ENCODE assay signal across 8 cellular contexts in the genomic region with DNA sequence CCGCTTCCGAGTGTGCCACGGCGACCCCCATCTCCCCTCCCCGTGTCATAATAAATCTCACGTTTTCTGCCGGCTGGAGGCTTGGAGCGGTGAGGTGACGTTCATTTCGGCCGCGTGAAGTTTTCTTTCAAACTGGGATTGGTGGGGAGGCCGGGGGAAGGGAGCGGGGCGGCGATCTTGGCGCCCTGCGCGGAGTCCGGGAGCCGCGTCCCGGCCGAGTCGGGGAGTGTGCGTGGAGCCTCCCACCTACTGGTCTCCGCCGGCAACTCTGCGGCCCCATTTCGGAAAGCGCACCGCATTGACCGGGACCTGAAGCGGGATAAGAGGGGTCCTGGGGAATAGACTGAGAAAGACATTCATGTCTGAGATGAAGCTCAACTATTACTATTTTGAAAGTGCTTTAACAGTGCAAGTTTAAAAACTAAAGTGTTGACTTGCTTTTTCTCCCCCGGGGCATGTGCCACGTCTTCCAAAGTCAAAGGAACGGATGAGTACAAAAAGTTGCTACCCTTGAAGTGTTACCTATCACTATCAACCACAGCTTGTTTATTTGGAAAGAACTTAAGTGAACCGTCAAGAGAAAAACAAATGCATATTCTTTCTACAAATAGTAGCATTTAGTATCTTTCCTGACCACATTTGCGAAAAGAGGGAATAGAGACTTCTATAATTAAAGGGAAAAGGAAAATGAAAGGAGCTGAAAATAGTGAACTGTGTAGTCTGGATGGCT. TPM values are rescaled to one million over a fixed set of nuclear protein-coding genes. Genes with fewer than 3 reads are reported as not detected.
DNase-seq lines count a peak whose midpoint lies in the region; ATAC-seq and TF ChIP-seq lines count a peak whose summit lies in the region.

No MANE protein-coding gene starts in this region.

- peaks cover 48% of the 10 kb centered on the region for H3K27me3 Mint-ChIP-seq in activated naive CD4-positive, alpha-beta T cell treated with anti-CD3 and anti-CD28 coated beads, Interleukin-2, amount 50 U/mL, for 24 hours

- H3K36me3 ChIP-seq in neuronal stem cell (replicated peaks in 1 of 2; ENCODE audit: control insufficient read depth in 2 of 2, insufficient read depth in 2 of 2, low read length in 2 of 2) (peaks cover 0 to 5% of the 10 kb centered on the region in 2 donors), aorta (ENCODE audit: control insufficient read depth in 1 of 2, insufficient read depth in 2 of 2, low read length in 1 of 2) (no peaks in the 10 kb centered on the region)

- no peak overlapping the region for H2BK12ac ChIP-seq in neuronal stem cell (ENCODE audit: low read length)

- H3K14ac ChIP-seq in neuronal stem cell (ENCODE audit: low read length): no peak overlapping the region

- H2BK120ac ChIP-seq in neuronal stem cell (ENCODE audit: low read depth, low read length): no peak overlapping the region

- H4K8ac ChIP-seq in neuronal stem cell (ENCODE audit: low read depth, low read length): no peak overlapping the region

- H3K9me3 ChIP-seq in neuronal stem cell (replicated peaks in 1 of 2; ENCODE audit: control insufficient read depth in 2 of 2, insufficient read depth in 1 of 2, low read depth in 1 of 2, low read length in 2 of 2): no peaks in the 10 kb centered on the region
- no peaks in the 10 kb centered on the region for H3K9me3 ChIP-seq in aorta (ENCODE audit: control insufficient read depth, low read length)

- H2BK15ac ChIP-seq in neuronal stem cell (ENCODE audit: low read length): no peak overlapping the region

- H3K27ac ChIP-seq in neuronal stem cell (replicated peaks; ENCODE audit: low read length): peak overlapping the region; percentile 86
- peak overlapping the region; percentile 0 to 51 for H3K27ac ChIP-seq in aorta (ENCODE audit: low read depth in 1 of 2, low read length in 2 of 2)

- H3K4me3 Mint-ChIP-seq in activated naive CD4-positive, alpha-beta T cell treated with anti-CD3 and anti-CD28 coated beads, Interleukin-2, amount 50 U/mL, for 24 hours: peak overlapping the region; percentile 80

- peak overlapping the region; percentile 35 for H3K27ac Mint-ChIP-seq in activated naive CD4-positive, alpha-beta T cell treated with anti-CD3 and anti-CD28 coated beads, Interleukin-2, amount 50 U/mL, for 24 hours

- no peaks in the 10 kb centered on the region for H3K36me3 Mint-ChIP-seq in activated naive CD4-positive, alpha-beta T cell treated with anti-CD3 and anti-CD28 coated beads, Interleukin-2, amount 50 U/mL, for 24 hours

- H3K9me3 Mint-ChIP-seq in activated naive CD4-positive, alpha-beta T cell treated with anti-CD3 and anti-CD28 coated beads, Interleukin-2, amount 50 U/mL, for 24 hours: no peaks in the 10 kb centered on the region

- peak overlapping the region; percentile 19 for H3K4ac ChIP-seq in neuronal stem cell (ENCODE audit: low read length)

- no peaks in the 10 kb centered on the region for H3K79me1 ChIP-seq in neuronal stem cell (ENCODE audit: low read depth, low read length)

- H3K4me1 ChIP-seq in neuronal stem cell (ENCODE audit: control insufficient read depth in 2 of 2, insufficient read depth in 1 of 2, low read depth in 1 of 2, low read length in 2 of 2) (peaks cover 2 to 4% of the 10 kb centered on the region in 2 donors), aorta (ENCODE audit: control insufficient read depth in 1 of 2, insufficient read depth in 2 of 2, low read length in 2 of 2) (peaks cover 0 to 3% of the 10 kb centered on the region in 2 donors)

- DNase-seq in AG09319 (ENCODE audit: extremely low read depth, low read depth): peak; percentile 45
- DNase-seq in GM13977 (ENCODE audit: low spot score): no peak
- peak; percentile 76 for DNase-seq in NCI-H2227 treated with DMSO at 0.1 percent for 48 hours (lab: John Stamatoyannopoulos, UW)
- peak; percentile 75 for DNase-seq in globus pallidus (ENCODE audit: low spot score)
- peak; percentile 66 for DNase-seq in neuronal stem cell (ENCODE audit: low spot score)
- DNase-seq in aorta: peak; percentile 81 to 92

- no peak overlapping the region for H4K91ac ChIP-seq in neuronal stem cell (ENCODE audit: low read depth, low read length, poor library complexity)

- peak overlapping the region; percentile 90 for H3K18ac ChIP-seq in neuronal stem cell (ENCODE audit: low read length)

- no peak overlapping the region for H2AK5ac ChIP-seq in neuronal stem cell (ENCODE audit: low read depth, low read length)

- no CpG with 5 or more reads among the region's 39 CpGs for WGBS in neuronal stem cell (ENCODE audit: extremely low coverage in 2 of 2, insufficient read length in 2 of 2, insufficient replicate concordance in 1 of 2), 2 donors
- WGBS in aorta, 2 donors: 0 to 1% methylated on average over 39 of the region's 39 CpGs

- H3K23ac ChIP-seq in neuronal stem cell (ENCODE audit: low read depth, low read length, poor library complexity): no peak overlapping the region

- no peaks in the 10 kb centered on the region for H3K27me3 ChIP-seq in neuronal stem cell (ENCODE audit: control insufficient read depth in 3 of 3, insufficient read depth in 3 of 3, low read depth in 1 of 3, low read length in 3 of 3)
- H3K27me3 ChIP-seq in aorta (ENCODE audit: control insufficient read depth in 1 of 2, insufficient read depth in 2 of 2, low read length in 1 of 2): no peaks in the 10 kb centered on the region

- H3K4me1 Mint-ChIP-seq in activated naive CD4-positive, alpha-beta T cell treated with anti-CD3 and anti-CD28 coated beads, Interleukin-2, amount 50 U/mL, for 24 hours: peaks cover 26% of the 10 kb centered on the region

- peak overlapping the region; percentile 95 for H2AFZ ChIP-seq in neuronal stem cell (ENCODE audit: low read length)

- peak; percentile 20 for ATAC-seq in HG02870 (IDR thresholded peaks at IDR 0.05; ENCODE audit: unreplicated experiment)
- peak; percentile 89 for ATAC-seq in aorta (ENCODE audit: low FRiP score)

- peak overlapping the region; percentile 30 for H3K9ac ChIP-seq in neuronal stem cell (ENCODE audit: low read depth, low read length, poor library complexity)

- intact Hi-C loops in aorta (cut with DNase I): loop anchor here (2.0 to 10.0 kb wide), 3 partner anchors 53 to 465 kb away; no protein-coding TSS in a partner anchor

- in situ Hi-C loops in GM13977 (cut with MboI; ENCODE audit: low pct_unique_long_range_greater_than_20kb, low sequenced_read_pairs, unreplicated experiment): loop anchor here (5.0 to 10.0 kb wide), 2 partner anchors 75 to 467 kb away; no protein-coding TSS in a partner anchor

- H3K4me2 ChIP-seq in neuronal stem cell (ENCODE audit: insufficient read depth, low read length, poor library complexity, severe bottlenecking): peak overlapping the region; percentile 51

- H3K4me3 ChIP-seq in neuronal stem cell (ENCODE audit: low read length in 2 of 2) (peak overlapping the region; percentile 76 to 94), aorta (ENCODE audit: low read length in 2 of 2) (peak overlapping the region; percentile 95 to 98)

- H2BK5ac ChIP-seq in neuronal stem cell (ENCODE audit: low read length): peak overlapping the region; percentile 49

- peak; percentile 55 for TF ChIP-seq CTCF in AG09319 (IDR thresholded peaks at IDR 0.05; ENCODE audit: low read depth, low read length)
- TF ChIP-seq CTCF in GM13977 (IDR thresholded peaks at IDR 0.05; ENCODE audit: extremely low read depth, insufficient read depth, missing control alignments): peak; percentile 41

RNA-seq across cellular contexts. Expression of gene IKZF2, which starts 0.8 kb away (rescaled TPM):
- polyA plus RNA-seq in neuronal stem cell (2013, experiment 1 of 2): 9.7 TPM
- 10.6 TPM for polyA plus RNA-seq in neuronal stem cell (2013, experiment 2 of 2)
- total RNA-seq in aorta: 10 to 100 TPM in 1 of 2 donors, 1 to 10 TPM in 1; 9.9 to 17.1 TPM
- 1 to 10 TPM in 1 of 2 donors, under 1 TPM in 1; 0.63 to 1.4 TPM for polyA plus RNA-seq in aorta
